ENCODE assay signal across 8 cellular contexts in genomic region chr11:14645247-14645912, GRCh38. TPM values are rescaled to one million over a fixed set of nuclear protein-coding genes. Genes with fewer than 3 reads are reported as not detected.
DNase-seq lines count a peak whose midpoint lies in the region; ATAC-seq and TF ChIP-seq lines count a peak whose summit lies in the region.

No MANE protein-coding gene starts in this region.

- H2AK5ac ChIP-seq in mesenchymal stem cell (ENCODE audit: low read length, severe bottlenecking) = no peak overlapping the region

- H3K9me3 ChIP-seq in mesenchymal stem cell (ENCODE audit: control insufficient read depth, low read length) (no peaks in the 10 kb centered on the region), aorta (ENCODE audit: control insufficient read depth, low read length) (no peaks in the 10 kb centered on the region)

- no peak overlapping the region for H3K4me2 ChIP-seq in mesenchymal stem cell (ENCODE audit: low read length, poor library complexity, severe bottlenecking)

- H2BK5ac ChIP-seq in mesenchymal stem cell (ENCODE audit: low read depth, low read length, poor library complexity, severe bottlenecking) = no peak overlapping the region

- H3K4me1 ChIP-seq in mesenchymal stem cell (ENCODE audit: control insufficient read depth, insufficient read depth, low read depth, low read length) = peaks cover 17% of the 10 kb centered on the region
- peaks cover 0 to 5% of the 10 kb centered on the region in 2 donors for H3K4me1 ChIP-seq in aorta (ENCODE audit: control insufficient read depth in 1 of 2, insufficient read depth in 2 of 2, low read length in 2 of 2)

- no peak overlapping the region for H3K18ac ChIP-seq in mesenchymal stem cell (ENCODE audit: low read depth in 1 of 2, low read length in 2 of 2)

- H3K27me3 ChIP-seq in brain microvascular endothelial cell (replicated peaks) = peaks cover 5% of the 10 kb centered on the region
- H3K27me3 ChIP-seq in mesenchymal stem cell (ENCODE audit: control insufficient read depth in 1 of 2, insufficient read depth in 1 of 2, low read length in 2 of 2) = peaks cover 12 to 19% of the 10 kb centered on the region in 2 experiments
- H3K27me3 ChIP-seq in aorta (ENCODE audit: control insufficient read depth in 1 of 2, insufficient read depth in 2 of 2, low read length in 1 of 2) = no peaks in the 10 kb centered on the region

- intact Hi-C loops in aorta (cut with DNase I) = no loop called here

- in situ Hi-C loops in brain microvascular endothelial cell (cut with HindIII; ENCODE audit: low pct_ligation_motif_present, low sequenced_read_pairs) = no loop called here

- H3K79me1 ChIP-seq in mesenchymal stem cell (replicated peaks; ENCODE audit: low read length, poor library complexity, severe bottlenecking) = no peaks in the 10 kb centered on the region

- 49% methylated on average over 3 of the region's 6 CpGs for WGBS in mesenchymal stem cell
- WGBS in aorta, 2 donors = 37 to 39% methylated on average over 6 of the region's 6 CpGs

- no peak overlapping the region for H2BK15ac ChIP-seq in mesenchymal stem cell (ENCODE audit: low read depth, poor library complexity, severe bottlenecking)

- H3K9ac ChIP-seq in mesenchymal stem cell (ENCODE audit: low read length) = peak overlapping the region; percentile 71

- no peak overlapping the region for H3K14ac ChIP-seq in mesenchymal stem cell (ENCODE audit: low read length in 2 of 2)

- H2BK120ac ChIP-seq in mesenchymal stem cell (ENCODE audit: low read depth, low read length) = no peak overlapping the region

- H4K91ac ChIP-seq in mesenchymal stem cell (ENCODE audit: low read length) = no peak overlapping the region

- ATAC-seq in aorta (ENCODE audit: low FRiP score) (no peak), HG03460 (IDR thresholded peaks at IDR 0.05; ENCODE audit: unreplicated experiment) (no peak)

- no peak overlapping the region for H4K8ac ChIP-seq in mesenchymal stem cell (ENCODE audit: low read length)

- H3K27ac ChIP-seq in brain microvascular endothelial cell (no peak overlapping the region), mesenchymal stem cell (ENCODE audit: low read length, poor library complexity, severe bottlenecking) (no peak overlapping the region), aorta (ENCODE audit: low read depth in 1 of 2, low read length in 2 of 2) (no peak overlapping the region)

- H3K36me3 ChIP-seq in brain microvascular endothelial cell (replicated peaks) (no peaks in the 10 kb centered on the region), mesenchymal stem cell (ENCODE audit: control insufficient read depth in 1 of 2, insufficient read depth in 2 of 2, low read depth in 1 of 2, low read length in 2 of 2) (no peaks in the 10 kb centered on the region), aorta (ENCODE audit: control insufficient read depth in 1 of 2, insufficient read depth in 2 of 2, low read length in 1 of 2) (no peaks in the 10 kb centered on the region)

- H3K4me3 ChIP-seq in GM08714 (ENCODE audit: low read length) (peak overlapping the region; percentile 91), brain microvascular endothelial cell (ENCODE audit: low read depth, low read length) (peak overlapping the region; percentile 71), mesenchymal stem cell (ENCODE audit: insufficient read depth in 1 of 2, low read depth in 1 of 2, low read length in 2 of 2) (peak overlapping the region in 1 of 2 experiments; percentile 88), aorta (ENCODE audit: low read length in 2 of 2) (peak overlapping the region; percentile 43 to 79)

- TF ChIP-seq CTCF in brain microvascular endothelial cell (IDR thresholded peaks at IDR 0.05; ENCODE audit: low read depth, low read length, missing control alignments) = no peak

- no peak overlapping the region for H3K23ac ChIP-seq in mesenchymal stem cell (ENCODE audit: low read length in 2 of 2)

- DNase-seq in NCI-H345 (lab: John Stamatoyannopoulos, UW) (peak; percentile 47), brain microvascular endothelial cell (peak; percentile 2), mesenchymal stem cell (peak; percentile 40), aorta (no peak), H4 (ENCODE audit: low spot score) (no peak), inferior parietal cortex (ENCODE audit: extremely low spot score) (no peak)

- H2AFZ ChIP-seq in mesenchymal stem cell (ENCODE audit: low read depth, low read length) = no peak overlapping the region

- no peak overlapping the region for H2BK12ac ChIP-seq in mesenchymal stem cell (ENCODE audit: low read length in 2 of 2)

- H3K4ac ChIP-seq in mesenchymal stem cell (ENCODE audit: low read depth in 1 of 2, low read length in 2 of 2) = no peak overlapping the region

RNA-seq across cellular contexts. Expression of gene PDE3B, which starts 1.8 kb away (rescaled TPM):
- polyA plus RNA-seq in mesenchymal stem cell (2013, experiment 1 of 2) = 1.6 TPM
- 1.8 TPM for polyA plus RNA-seq in mesenchymal stem cell (2013, experiment 2 of 2)
- total RNA-seq in aorta = 10 to 100 TPM; 12.3 to 15.1 TPM
- 1 to 10 TPM; 2.5 to 3.0 TPM for polyA plus RNA-seq in aorta
- 4.8 and 6.2 TPM in 2 replicates for total RNA-seq in H4 (2014; rRNA removed; shearing (Covaris generic))

Comparison
In these comparisons a context has a peak if more than half of its experiments do, and no peak if none do; other contexts are left out.
1. DNase-seq: peak in NCI-H345 (single experiment), brain microvascular endothelial cell (single experiment) and mesenchymal stem cell (single experiment); none in aorta (0 of 2), H4 (single experiment) and inferior parietal cortex (single experiment).